Comparison of ENCODE assay signal across 24 cellular contexts in genomic region chr4:23213198-23213597, GRCh38.
"Had no signal": no experiment of that assay in that cellular context is flagged by ENCODE, and none has a peak within 500 bp of the region (broad histone marks: within the 10 kb centered on the region; RNA-seq: fewer than 3 reads in every experiment).

No MANE protein-coding gene starts in this region.

- H3K4me3 ChIP-seq: K562, SJSA1, SK-N-MC had no signal

- H3K4me3 Mint-ChIP-seq: IgD-negative memory B cell had no signal

- H3K36me3 ChIP-seq: SJSA1 had no signal

- H3K4me1 ChIP-seq: SJSA1 had no signal

- H3K9me3 ChIP-seq: SJSA1 had no signal

- H3K27me3 ChIP-seq: SJSA1 had no signal

- H3K27ac ChIP-seq: HL-60, KMS-11, SJSA1, SK-N-MC had no signal

- H3K4me1 Mint-ChIP-seq: IgD-negative memory B cell had no signal

- H3K27me3 Mint-ChIP-seq: IgD-negative memory B cell had no signal

- FAIRE-seq: HTR-8/SVneo, K562, RCC 7860 had no signal

- H3K4me2 ChIP-seq: KMS-11 had no signal

- DNase-seq: Kasumi-1, MM.1S, NCI-H1092 treated with DMSO at 0.1 percent for 48 hours, NCI-H1436, NCI-H187, NCI-H2029, NCI-H2081 treated with DMSO at 0.1 percent for 48 hours, NCI-H2171, NCI-H226, NCI-H446, NCI-H524, NCI-H526 treated with DMSO at 0.1 percent for 48 hours, NCI-H774, Right ventricle myocardium superior, RPMI8226, SIG-M5 had no signal

- ATAC-seq: K562 had no signal

- H3K27ac Mint-ChIP-seq: IgD-negative memory B cell had no signal

- H3K9ac ChIP-seq: KMS-11 had no signal

- H3K36me3 Mint-ChIP-seq: IgD-negative memory B cell had no signal
